9 cellular contexts compared by ENCODE assay signal in the genomic region with DNA sequence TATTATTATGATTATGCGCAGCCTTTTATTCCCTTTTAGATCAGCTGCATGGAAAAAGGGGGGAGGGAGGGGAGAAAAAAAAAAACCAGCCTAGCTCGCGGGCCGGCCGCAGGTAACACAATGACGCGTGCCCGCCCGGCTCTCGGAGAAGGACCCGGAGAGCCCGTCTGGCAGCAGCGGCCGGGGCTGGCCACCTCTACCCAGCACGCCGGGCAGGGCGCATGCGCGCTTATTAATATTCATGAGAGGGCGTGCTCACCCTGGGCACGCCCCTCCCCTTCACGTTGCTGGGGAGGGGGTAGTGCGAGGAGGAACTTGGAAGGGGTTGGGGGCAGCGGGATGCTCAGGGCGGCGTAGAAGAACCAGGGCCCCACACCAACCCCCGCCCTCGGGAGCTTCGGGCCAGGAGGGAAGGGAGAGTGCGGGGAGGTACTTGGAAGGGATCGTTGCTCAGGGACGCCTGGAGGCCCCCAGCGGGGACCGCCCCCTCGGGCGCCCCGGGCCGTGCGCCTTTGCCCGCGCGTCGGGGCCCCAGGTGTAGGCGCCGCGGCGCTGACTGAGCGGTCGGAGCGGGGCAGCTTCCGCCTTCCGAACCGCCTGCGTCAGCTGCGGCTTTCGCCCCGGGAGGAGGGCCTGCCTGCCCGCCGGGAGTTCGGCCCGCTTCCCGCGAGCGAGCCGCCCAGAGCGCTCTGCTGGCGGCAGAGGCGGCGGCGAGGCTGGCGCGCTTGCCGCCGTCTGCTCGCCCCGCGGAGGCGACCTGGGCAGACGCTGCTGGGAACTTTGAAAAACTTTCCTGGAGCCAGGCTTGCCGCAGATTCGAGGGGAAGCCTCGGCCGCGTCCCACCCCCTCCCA. TPM values are rescaled to one million over a fixed set of nuclear protein-coding genes. Genes with fewer than 3 reads are reported as not detected.
DNase-seq lines count a peak whose midpoint lies in the region; ATAC-seq, FAIRE-seq and TF ChIP-seq lines count a peak whose summit lies in the region.
"Had no signal": no experiment of that assay in that cellular context is flagged by ENCODE, and none has a peak within 500 bp of the region (broad histone marks: within the 10 kb centered on the region; RNA-seq: fewer than 3 reads in every experiment).

A gene (minus strand): TSS at position 169 of the 853 bp plus-strand sequence. CDS start 469 bp downstream, outside the sequence.

- peak within 1 kb of the TSS; percentile 89 for H4K8ac ChIP-seq in mesenchymal stem cell (ENCODE audit: low read length)

- FAIRE-seq in endometrium (lab: Jason Lieb, UNC), result peak; percentile 70
- FAIRE-seq: islet of Langerhans had no signal

- peak within 1 kb of the TSS; percentile 66 to 83 for H3K4ac ChIP-seq in mesenchymal stem cell (ENCODE audit: low read depth in 1 of 2, low read length in 2 of 2)

- no peaks in the 10 kb centered on the region for H3K27me3 ChIP-seq in mesenchymal stem cell (ENCODE audit: control insufficient read depth in 1 of 2, insufficient read depth in 1 of 2, low read length in 2 of 2)

- H3K27me3 Mint-ChIP-seq in Calu3 (ENCODE audit: unreplicated experiment), result no peaks in the 10 kb centered on the region
- H3K27me3 Mint-ChIP-seq in activated CD4-positive, alpha-beta memory T cell treated with anti-CD3 and anti-CD28 coated beads, Interleukin-2, amount 10 ng/mL, durations not matched to agents 7 days and 5 days, result peaks cover 74% of the 10 kb centered on the region

- no peaks in the 10 kb centered on the region for H3K9me3 ChIP-seq in mesenchymal stem cell (ENCODE audit: control insufficient read depth, low read length)

- H2BK120ac ChIP-seq in mesenchymal stem cell (ENCODE audit: low read depth, low read length), result peak within 1 kb of the TSS; percentile 69

- H2AFZ ChIP-seq in mesenchymal stem cell (ENCODE audit: low read depth, low read length), result peak within 1 kb of the TSS; percentile 83

- H2BK15ac ChIP-seq in mesenchymal stem cell (ENCODE audit: low read depth, poor library complexity, severe bottlenecking), result peak within 1 kb of the TSS; percentile 93

- ATAC-seq in GM19452 (IDR thresholded peaks at IDR 0.05; ENCODE audit: unreplicated experiment) (peak; percentile 56), HG03520 (IDR thresholded peaks at IDR 0.05; ENCODE audit: unreplicated experiment) (peak; percentile 55)

- H3K27ac ChIP-seq in mesenchymal stem cell (ENCODE audit: low read length, poor library complexity, severe bottlenecking), result peak within 1 kb of the TSS; percentile 97

- CTCF ChIA-PET in Calu3 (lab: Charles Lee), result interaction anchor here (0.7 to 2.1 kb wide), 7 partner anchors 26 to 631 kb away, joined by 3 to 16 read pairs (median 3); no protein-coding TSS in a partner anchor
- CTCF ChIA-PET in activated CD4-positive, alpha-beta memory T cell treated with anti-CD3 and anti-CD28 coated beads, Interleukin-2, amount 10 ng/mL, durations not matched to agents 7 days and 5 days (lab: Charles Lee), result interaction anchor here (0.7 to 1.6 kb wide), 3 partner anchors 9 to 240 kb away, joined by 3 to 6 read pairs (median 3); a partner anchor contains a TSS

- H3K79me1 ChIP-seq in mesenchymal stem cell (replicated peaks; ENCODE audit: low read length, poor library complexity, severe bottlenecking), result peaks cover 7% of the 10 kb centered on the region

- H3K4me1 Mint-ChIP-seq in Calu3 (ENCODE audit: low read depth, unreplicated experiment), result peaks cover 18% of the 10 kb centered on the region
- H3K4me1 Mint-ChIP-seq in activated CD4-positive, alpha-beta memory T cell treated with anti-CD3 and anti-CD28 coated beads, Interleukin-2, amount 10 ng/mL, durations not matched to agents 7 days and 5 days, result peaks cover 34% of the 10 kb centered on the region

- H4K91ac ChIP-seq in mesenchymal stem cell (ENCODE audit: low read length), result peak within 1 kb of the TSS; percentile 66

- H3K14ac ChIP-seq in mesenchymal stem cell (ENCODE audit: low read length in 2 of 2), result peak within 1 kb of the TSS in 1 of 2 experiments; percentile 97

- peaks cover 8% of the 10 kb centered on the region for H3K4me1 ChIP-seq in mesenchymal stem cell (ENCODE audit: control insufficient read depth, insufficient read depth, low read depth, low read length)

- H3K9ac ChIP-seq in mesenchymal stem cell (ENCODE audit: low read length), result peak within 1 kb of the TSS; percentile 95

- H3K4me3 ChIP-seq in mesenchymal stem cell (ENCODE audit: insufficient read depth in 1 of 2, low read depth in 1 of 2, low read length in 2 of 2), result peak within 1 kb of the TSS; percentile 75 to 96

- H3K23ac ChIP-seq in mesenchymal stem cell (ENCODE audit: low read length in 2 of 2), result peak within 1 kb of the TSS in 1 of 2 experiments; percentile 98

- peak within 1 kb of the TSS; percentile 94 to 97 for H3K18ac ChIP-seq in mesenchymal stem cell (ENCODE audit: low read depth in 1 of 2, low read length in 2 of 2)

- peak within 1 kb of the TSS; percentile 82 for H3K4me3 Mint-ChIP-seq in Calu3 (ENCODE audit: low read depth, unreplicated experiment)
- peak within 1 kb of the TSS; percentile 84 for H3K4me3 Mint-ChIP-seq in activated CD4-positive, alpha-beta memory T cell treated with anti-CD3 and anti-CD28 coated beads, Interleukin-2, amount 10 ng/mL, durations not matched to agents 7 days and 5 days

- POLR2A ChIA-PET in activated CD4-positive, alpha-beta memory T cell treated with anti-CD3 and anti-CD28 coated beads, Interleukin-2, amount 10 ng/mL, durations not matched to agents 7 days and 5 days (lab: Charles Lee), result interaction anchor here (1.3 to 3.3 kb wide), 2 partner anchors 238 to 239 kb away, joined by 3 to 13 read pairs; a partner anchor contains a TSS

- peaks cover 71% of the 10 kb centered on the region for H3K36me3 Mint-ChIP-seq in Calu3 (ENCODE audit: insufficient read depth, unreplicated experiment)
- no peaks in the 10 kb centered on the region for H3K36me3 Mint-ChIP-seq in activated CD4-positive, alpha-beta memory T cell treated with anti-CD3 and anti-CD28 coated beads, Interleukin-2, amount 10 ng/mL, durations not matched to agents 7 days and 5 days (ENCODE audit: low read depth)

- no peak for TF ChIP-seq CTCF in Calu3 (IDR thresholded peaks at IDR 0.05; ENCODE audit: unreplicated experiment)

- DNase-seq in Calu3, result peak; percentile 95
- DNase-seq in NCI-H524 treated with DMSO at 0.1 percent for 48 hours (lab: John Stamatoyannopoulos, UW), result peak; percentile 47
- peak; percentile 75 for DNase-seq in activated CD4-positive, alpha-beta memory T cell treated with anti-CD3 and anti-CD28 coated beads, Interleukin-2, amount 10 ng/mL, durations not matched to agents 7 days and 5 days
- DNase-seq in mesenchymal stem cell, result peak; percentile 95
- peak; percentile 17 to 57 for DNase-seq in stimulated activated CD8-positive, alpha-beta memory T cell treated with anti-CD3 and anti-CD28 coated beads, Interleukin-7, amount 100 ng/mL, for 4 hours (ENCODE audit: low read depth in 2 of 2)

- H2AK5ac ChIP-seq in mesenchymal stem cell (ENCODE audit: low read length, severe bottlenecking), result no peak within 1 kb of the TSS

- H2BK12ac ChIP-seq in mesenchymal stem cell (ENCODE audit: low read length in 2 of 2), result peak within 1 kb of the TSS; percentile 51 to 95

- under 1% methylated on average over 79 of the region's 84 CpGs for WGBS in mesenchymal stem cell

- no peaks in the 10 kb centered on the region for H3K36me3 ChIP-seq in mesenchymal stem cell (ENCODE audit: control insufficient read depth in 1 of 2, insufficient read depth in 2 of 2, low read depth in 1 of 2, low read length in 2 of 2)

- intact Hi-C loops in Calu3 (cut with micrococcal nuclease; ENCODE audit: unreplicated experiment), result loop anchor here (2.0 to 10.0 kb wide), 4 partner anchors 187 to 871 kb away; no protein-coding TSS in a partner anchor

- H3K4me2 ChIP-seq in mesenchymal stem cell (ENCODE audit: low read length, poor library complexity, severe bottlenecking), result peak within 1 kb of the TSS; percentile 95

- H3K9me3 Mint-ChIP-seq in Calu3 (ENCODE audit: low read depth, unreplicated experiment), result no peaks in the 10 kb centered on the region
- H3K9me3 Mint-ChIP-seq in activated CD4-positive, alpha-beta memory T cell treated with anti-CD3 and anti-CD28 coated beads, Interleukin-2, amount 10 ng/mL, durations not matched to agents 7 days and 5 days, result no peaks in the 10 kb centered on the region

- no TSS peak for BruUV-seq in Calu3 (replicated peaks; lab: Mats Ljungman, UMichigan)

- H2BK5ac ChIP-seq in mesenchymal stem cell (ENCODE audit: low read depth, low read length, poor library complexity, severe bottlenecking), result peak within 1 kb of the TSS; percentile 98

- peak within 1 kb of the TSS; percentile 93 for H3K27ac Mint-ChIP-seq in Calu3 (ENCODE audit: unreplicated experiment)
- H3K27ac Mint-ChIP-seq in activated CD4-positive, alpha-beta memory T cell treated with anti-CD3 and anti-CD28 coated beads, Interleukin-2, amount 10 ng/mL, durations not matched to agents 7 days and 5 days, result no peak within 1 kb of the TSS

RNA-seq across cellular contexts. Expression of the gene that starts here (rescaled TPM):
- 156 and 245 TPM in 2 replicates for total RNA-seq in Calu3 (2022)
- total RNA-seq in activated CD4-positive, alpha-beta memory T cell treated with anti-CD3 and anti-CD28 coated beads, Interleukin-2, amount 10 ng/mL, durations not matched to agents 7 days and 5 days, result under 1 TPM; 0.15 to 0.30 TPM
- polyA plus RNA-seq in mesenchymal stem cell (2013, experiment 1 of 2), result 13.2 TPM
- polyA plus RNA-seq in mesenchymal stem cell (2013, experiment 2 of 2), result 12.6 TPM

Comparison
In these comparisons a context has a peak if more than half of its experiments do, and no peak if none do; other contexts are left out.
1. Peak in every context shown above with its lines: DNase-seq, ATAC-seq, H3K4me3 ChIP-seq and H3K27ac ChIP-seq.
2. RNA of the gene that starts here (total RNA-seq): 156 to 245 TPM in Calu3; 0.15 to 0.30 TPM in activated CD4-positive, alpha-beta memory T cell treated with anti-CD3 and anti-CD28 coated beads, Interleukin-2, amount 10 ng/mL, durations not matched to agents 7 days and 5 days; every median in the first group is over 100 times any median in the second.
3. Peak in DNase-seq in activated CD4-positive, alpha-beta memory T cell treated with anti-CD3 and anti-CD28 coated beads, Interleukin-2, amount 10 ng/mL, durations not matched to agents 7 days and 5 days; RNA of the gene not detected or under 1 TPM.
4. DNase-seq: peak in every context shown above with its lines; median percentile 95 in Calu3; 95 in mesenchymal stem cell; 75 in activated CD4-positive, alpha-beta memory T cell treated with anti-CD3 and anti-CD28 coated beads, Interleukin-2, amount 10 ng/mL, durations not matched to agents 7 days and 5 days; 47 in NCI-H524 treated with DMSO at 0.1 percent for 48 hours; 37 in stimulated activated CD8-positive, alpha-beta memory T cell treated with anti-CD3 and anti-CD28 coated beads, Interleukin-7, amount 100 ng/mL, for 4 hours.